Comparison of ENCODE assay signal across 9 cellular contexts in genomic region chr6:75349262-75349984, GRCh38.
DNase-seq lines count a peak whose midpoint lies in the region; ATAC-seq, FAIRE-seq and TF ChIP-seq lines count a peak whose summit lies in the region.
"Had no signal": no experiment of that assay in that cellular context is flagged by ENCODE, and none has a peak within 500 bp of the region (broad histone marks: within the 10 kb centered on the region; RNA-seq: fewer than 3 reads in every experiment).

No MANE protein-coding gene starts in this region.

- H3K36me3 ChIP-seq in mucosa of descending colon (ENCODE audit: low read depth): no peaks in the 10 kb centered on the region

- no peaks in the 10 kb centered on the region for H3K36me3 Mint-ChIP-seq in activated CD8-positive, alpha-beta T cell treated with anti-CD3 and anti-CD28 coated beads, Interleukin-2, amount 10 ng/mL, durations not matched to agents 7 days and 5 days (ENCODE audit: low read depth)

- peak overlapping the region in 1 of 59 donors; percentile 28 for H3K27ac ChIP-seq in dorsolateral prefrontal cortex

- peak; percentile 69 for ATAC-seq in mucosa of descending colon
- ATAC-seq in GM18519 (IDR thresholded peaks at IDR 0.05; ENCODE audit: low FRiP score, unreplicated experiment): no peak
- ATAC-seq in HG02610 (IDR thresholded peaks at IDR 0.05; ENCODE audit: unreplicated experiment): no peak
- no peak for ATAC-seq in activated CD8-positive, alpha-beta T cell treated with anti-CD3 and anti-CD28 coated beads, Interleukin-2, amount 10 ng/mL, durations not matched to agents 7 days and 5 days

- H3K27ac Mint-ChIP-seq in activated CD8-positive, alpha-beta T cell treated with anti-CD3 and anti-CD28 coated beads, Interleukin-2, amount 10 ng/mL, durations not matched to agents 7 days and 5 days: no peak overlapping the region
- H3K27ac Mint-ChIP-seq: T-helper 1 cell treated with Interleukin-12 subunit alpha and Interleukin-12 subunit beta and Interleukin-4 antibody, amounts not matched to agents 30 μg/mL and 1 μg/mL, for 36 hours had no signal

- peaks cover 39% of the 10 kb centered on the region for H3K27me3 Mint-ChIP-seq in activated CD8-positive, alpha-beta T cell treated with anti-CD3 and anti-CD28 coated beads, Interleukin-2, amount 10 ng/mL, durations not matched to agents 7 days and 5 days (ENCODE audit: low read depth)

- no peaks in the 10 kb centered on the region for H3K4me1 Mint-ChIP-seq in activated CD8-positive, alpha-beta T cell treated with anti-CD3 and anti-CD28 coated beads, Interleukin-2, amount 10 ng/mL, durations not matched to agents 7 days and 5 days (ENCODE audit: low read depth)

- H3K9me3 Mint-ChIP-seq in activated CD8-positive, alpha-beta T cell treated with anti-CD3 and anti-CD28 coated beads, Interleukin-2, amount 10 ng/mL, durations not matched to agents 7 days and 5 days (ENCODE audit: insufficient read depth): no peaks in the 10 kb centered on the region
- H3K9me3 Mint-ChIP-seq: T-helper 1 cell treated with Interleukin-12 subunit alpha and Interleukin-12 subunit beta and Interleukin-4 antibody, amounts not matched to agents 30 μg/mL and 1 μg/mL, for 36 hours had no signal

- H3K27me3 ChIP-seq in dorsolateral prefrontal cortex: no peaks in the 10 kb centered on the region

- no peak for FAIRE-seq in HTR-8/SVneo (lab: Jason Lieb, UNC)

- DNase-seq in AG09309 (ENCODE audit: low read depth) (no peak), HTR-8/SVneo (ENCODE audit: insufficient read length, low spot score) (peak; percentile 22), dorsolateral prefrontal cortex (no peak), mucosa of descending colon (peak in 2 of 3 donors; percentile 9 to 55), cerebellar cortex (ENCODE audit: low spot score) (no peak)
- DNase-seq in activated CD8-positive, alpha-beta T cell treated with anti-CD3 and anti-CD28 coated beads, Interleukin-2, amount 10 ng/mL, durations not matched to agents 7 days and 5 days: no peak

- no peaks in the 10 kb centered on the region for H3K9me3 ChIP-seq in mucosa of descending colon

- intact Hi-C loops in dorsolateral prefrontal cortex (cut with DNase I) (no loop called here), mucosa of descending colon (cut with DNase I, micrococcal nuclease) (no loop called here)

- POLR2A ChIA-PET in activated CD8-positive, alpha-beta T cell treated with anti-CD3 and anti-CD28 coated beads, Interleukin-2, amount 10 ng/mL, durations not matched to agents 7 days and 5 days (lab: Charles Lee): no interaction called here

- no peaks in the 10 kb centered on the region for H3K4me1 ChIP-seq in mucosa of descending colon (ENCODE audit: low read depth)

- H3K4me3 ChIP-seq in AG09309 (ENCODE audit: control insufficient read depth, low read depth, low read length) (peak overlapping the region; percentile 43), dorsolateral prefrontal cortex (peak overlapping the region in 56 of 59 donors; percentile 13 to 65 (median 44)), mucosa of descending colon (no peak overlapping the region)

- H3K4me3 Mint-ChIP-seq in activated CD8-positive, alpha-beta T cell treated with anti-CD3 and anti-CD28 coated beads, Interleukin-2, amount 10 ng/mL, durations not matched to agents 7 days and 5 days: no peak overlapping the region
- H3K4me3 Mint-ChIP-seq: T-helper 1 cell treated with Interleukin-12 subunit alpha and Interleukin-12 subunit beta and Interleukin-4 antibody, amounts not matched to agents 30 μg/mL and 1 μg/mL, for 36 hours had no signal

- CTCF ChIA-PET in activated CD8-positive, alpha-beta T cell treated with anti-CD3 and anti-CD28 coated beads, Interleukin-2, amount 10 ng/mL, durations not matched to agents 7 days and 5 days (lab: Charles Lee): no interaction called here

- TF ChIP-seq CTCF in AG09309 (IDR thresholded peaks at IDR 0.05; ENCODE audit: control insufficient read depth, insufficient read depth, low read depth, low read length, missing control alignments) (peak; percentile 22), dorsolateral prefrontal cortex (IDR thresholded peaks at IDR 0.05 in 54 of 56, conservative IDR thresholded peaks at IDR 0.05 in 2 of 56; ENCODE audit: low read depth in 1 of 56, partially characterized antibody in 56 of 56) (no peak), mucosa of descending colon (IDR thresholded peaks at IDR 0.05) (no peak)

Comparison
In these comparisons a context has a peak if more than half of its experiments do, and no peak if none do; other contexts are left out.
1. DNase-seq: peak in HTR-8/SVneo (single experiment) and mucosa of descending colon (2 of 3); none in AG09309 (single experiment), dorsolateral prefrontal cortex (0 of 10), cerebellar cortex (single experiment) and activated CD8-positive, alpha-beta T cell treated with anti-CD3 and anti-CD28 coated beads, Interleukin-2, amount 10 ng/mL, durations not matched to agents 7 days and 5 days (single experiment).